In genomic region chr4:105473340-105474109, GRCh38 we compare ENCODE assay signal across 8 cellular contexts. TPM values are rescaled to one million over a fixed set of nuclear protein-coding genes. Genes with fewer than 3 reads are reported as not detected.
DNase-seq lines count a peak whose midpoint lies in the region; ATAC-seq and TF ChIP-seq lines count a peak whose summit lies in the region.

TSS of gene PPA2 (minus strand) at chr4:105474062. CDS start at chr4:105474050, 12 bp downstream.

- CTCF ChIA-PET in activated CD4-positive, alpha-beta T cell treated with anti-CD3 and anti-CD28 coated beads, Interleukin-2, amount 10 ng/mL, durations not matched to agents 7 days and 5 days (lab: Charles Lee), result interaction anchor here (0.8 to 2.6 kb wide), 24 partner anchors 9 to 543 kb away, joined by 3 to 13 read pairs (median 4); partner anchors contain the start of gene TET2

- TF ChIP-seq CTCF in coronary artery (IDR thresholded peaks at IDR 0.05), result no peak

- H3K4me1 Mint-ChIP-seq in activated CD4-positive, alpha-beta T cell treated with anti-CD3 and anti-CD28 coated beads, Interleukin-2, amount 10 ng/mL, durations not matched to agents 7 days and 5 days, result peaks cover 36% of the 10 kb centered on the region

- DNase-seq in Ammon's horn (ENCODE audit: low spot score) (peak; percentile 90), NCI-H526 (lab: John Stamatoyannopoulos, UW) (peak; percentile 42 to 90), coronary artery (ENCODE audit: low spot score) (peak; percentile 93), left kidney (ENCODE audit: low read depth, low spot score) (peak; percentile 96)
- peak; percentile 78 for DNase-seq in activated CD4-positive, alpha-beta T cell treated with anti-CD3 and anti-CD28 coated beads, Interleukin-2, amount 10 ng/mL, durations not matched to agents 7 days and 5 days
- DNase-seq in stimulated activated CD4-positive, alpha-beta T cell treated with anti-CD3 and anti-CD28 coated beads, Interleukin-1b, Interleukin-23, amount 100 ng/mL, for 48 hours, result peak; percentile 84

- peak within 1 kb of the TSS; percentile 98 for H3K4me3 Mint-ChIP-seq in activated CD4-positive, alpha-beta T cell treated with anti-CD3 and anti-CD28 coated beads, Interleukin-2, amount 10 ng/mL, durations not matched to agents 7 days and 5 days

- peak within 1 kb of the TSS; percentile 99 for H3K27ac Mint-ChIP-seq in activated CD4-positive, alpha-beta T cell treated with anti-CD3 and anti-CD28 coated beads, Interleukin-2, amount 10 ng/mL, durations not matched to agents 7 days and 5 days

- H3K9me3 Mint-ChIP-seq in activated CD4-positive, alpha-beta T cell treated with anti-CD3 and anti-CD28 coated beads, Interleukin-2, amount 10 ng/mL, durations not matched to agents 7 days and 5 days, result no peaks in the 10 kb centered on the region

- H3K27ac ChIP-seq in coronary artery, result peak within 1 kb of the TSS; percentile 97 to 98

- H3K36me3 Mint-ChIP-seq in activated CD4-positive, alpha-beta T cell treated with anti-CD3 and anti-CD28 coated beads, Interleukin-2, amount 10 ng/mL, durations not matched to agents 7 days and 5 days (ENCODE audit: low read depth), result peaks cover 9% of the 10 kb centered on the region

- ATAC-seq in GM19035 (IDR thresholded peaks at IDR 0.05; ENCODE audit: unreplicated experiment) (peak; percentile 80), HG03342 (IDR thresholded peaks at IDR 0.05; ENCODE audit: unreplicated experiment) (peak; percentile 84)

- H3K4me3 ChIP-seq in coronary artery, result peak within 1 kb of the TSS; percentile 84

- POLR2A ChIA-PET in activated CD4-positive, alpha-beta T cell treated with anti-CD3 and anti-CD28 coated beads, Interleukin-2, amount 10 ng/mL, durations not matched to agents 7 days and 5 days (lab: Charles Lee), result no interaction called here

- peaks cover 4% of the 10 kb centered on the region for H3K27me3 Mint-ChIP-seq in activated CD4-positive, alpha-beta T cell treated with anti-CD3 and anti-CD28 coated beads, Interleukin-2, amount 10 ng/mL, durations not matched to agents 7 days and 5 days

RNA-seq across cellular contexts. Expression of gene PPA2, which starts in this region (rescaled TPM):
- 10 to 100 TPM; 40.1 to 49.8 TPM for total RNA-seq in activated CD4-positive, alpha-beta T cell treated with anti-CD3 and anti-CD28 coated beads, Interleukin-2, amount 10 ng/mL, durations not matched to agents 7 days and 5 days

Comparison
In these comparisons a context has a peak if more than half of its experiments do, and no peak if none do; other contexts are left out.
1. Peak in every context shown above with its lines: DNase-seq, ATAC-seq, H3K4me3 ChIP-seq and H3K27ac ChIP-seq.